In the genomic region with DNA sequence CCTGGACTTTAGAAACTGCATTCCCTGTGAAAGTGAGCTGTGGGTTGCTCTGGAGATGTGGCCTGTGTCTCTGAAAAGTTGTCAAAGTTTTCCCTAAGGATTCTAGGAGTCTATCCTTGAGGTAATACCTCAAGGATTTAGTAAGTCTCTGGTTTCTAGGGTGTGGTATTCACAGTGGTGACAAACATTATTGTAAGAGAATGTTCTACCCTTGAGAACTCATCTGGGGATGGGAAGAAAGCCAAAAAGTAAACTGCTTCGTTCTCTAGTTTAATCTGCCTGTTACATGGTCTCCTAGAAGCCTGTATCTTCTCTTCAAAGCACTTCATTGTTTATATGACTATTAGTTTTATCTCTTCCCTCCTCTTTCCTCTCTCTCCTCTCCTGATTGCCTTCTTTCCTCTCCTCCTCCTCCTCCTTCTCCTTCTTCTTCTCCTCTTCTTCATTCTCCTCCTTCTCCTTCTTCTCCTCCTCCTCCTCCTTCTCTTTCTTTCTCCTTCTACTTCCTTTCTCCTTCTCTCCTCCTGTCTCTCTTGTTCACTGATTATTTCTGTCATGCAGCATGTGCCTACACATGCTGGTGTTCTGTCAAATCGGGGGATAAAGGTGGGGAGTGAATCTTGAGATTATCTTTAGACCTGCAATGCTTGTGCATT, we compare ENCODE assay signal across 14 cellular contexts.
DNase-seq lines count a peak whose midpoint lies in the region; ATAC-seq and TF ChIP-seq lines count a peak whose summit lies in the region.
"Had no signal": no experiment of that assay in that cellular context is flagged by ENCODE, and none has a peak within 500 bp of the region (broad histone marks: within the 10 kb centered on the region; RNA-seq: fewer than 3 reads in every experiment).

No MANE protein-coding gene starts in this region.

- WGBS in prostate gland, result 45% methylated on average over 2 of the region's 2 CpGs

- no peak overlapping the region for H3K9ac ChIP-seq in adipocyte (ENCODE audit: low read length)

- no peak overlapping the region for H3K4me3 ChIP-seq in adipocyte (ENCODE audit: low read length)
- no peak overlapping the region for H3K4me3 ChIP-seq in prostate gland
- no peak overlapping the region for H3K4me3 ChIP-seq in CD4-positive, alpha-beta memory T cell (ENCODE audit: low read length in 2 of 2)

- TF ChIP-seq POLR2A in prostate gland (IDR thresholded peaks at IDR 0.05), result no peak

- H3K9me3 Mint-ChIP-seq in CD4-positive, alpha-beta memory T cell, result peaks cover 0 to 9% (median 0%) of the 10 kb centered on the region in 8 donors

- DNase-seq in EH (ENCODE audit: low read depth) (peak; percentile 33), adipocyte (ENCODE audit: low read depth) (peak; percentile 70), fibroblast of peridontal ligament (ENCODE audit: extremely low read depth) (peak; percentile 49), prostate gland (ENCODE audit: low spot score) (no peak), GM19240 (ENCODE audit: insufficient read length, low spot score) (no peak), midbrain (lab: John Stamatoyannopoulos, UW) (no peak)
- no peak for DNase-seq in CD4-positive, alpha-beta memory T cell
- DNase-seq: activated CD8-positive, alpha-beta memory T cell treated with anti-CD3 and anti-CD28 coated beads for 24 hours; AML-193; kidney glomerular epithelial cell; NCI-H1417; NCI-H510A treated with DMSO at 0.1 percent for 48 hours; stimulated activated CD8-positive, alpha-beta memory T cell treated with anti-CD3 and anti-CD28 coated beads, Interleukin-4, amount 100 ng/mL, for 48 hours had no signal

- H3K27me3 ChIP-seq in adipocyte (replicated peaks; ENCODE audit: control insufficient read depth, insufficient read depth, low read length) (no peaks in the 10 kb centered on the region), prostate gland (replicated peaks; ENCODE audit: insufficient read depth) (no peaks in the 10 kb centered on the region)
- H3K27me3 ChIP-seq in CD4-positive, alpha-beta memory T cell (ENCODE audit: insufficient read depth, low read length), result no peaks in the 10 kb centered on the region

- H3K9me3 ChIP-seq in adipocyte (ENCODE audit: control insufficient read depth, low read length) (no peaks in the 10 kb centered on the region), prostate gland (no peaks in the 10 kb centered on the region)
- H3K9me3 ChIP-seq in CD4-positive, alpha-beta memory T cell (ENCODE audit: control insufficient read depth in 1 of 2, low read length in 2 of 2), result no peaks in the 10 kb centered on the region

- intact Hi-C loops in prostate gland (cut with DNase I), result no loop called here
- intact Hi-C loops in CD4-positive, alpha-beta memory T cell (cut with micrococcal nuclease), result no loop called here

- no peak overlapping the region for H3K4me3 Mint-ChIP-seq in CD4-positive, alpha-beta memory T cell

- no peaks in the 10 kb centered on the region for H3K36me3 Mint-ChIP-seq in CD4-positive, alpha-beta memory T cell

- H3K4me1 ChIP-seq in adipocyte (ENCODE audit: control insufficient read depth, insufficient read depth, low read length) (peaks cover 10% of the 10 kb centered on the region), prostate gland (replicated peaks) (peaks cover 3% of the 10 kb centered on the region)
- no peaks in the 10 kb centered on the region for H3K4me1 ChIP-seq in CD4-positive, alpha-beta memory T cell (ENCODE audit: insufficient read depth, low read length)

- ATAC-seq in GM21367 (IDR thresholded peaks at IDR 0.05; ENCODE audit: unreplicated experiment), result no peak

- H3K4me1 Mint-ChIP-seq in CD4-positive, alpha-beta memory T cell, result peaks cover 0 to 2% (median under 1%) of the 10 kb centered on the region in 4 donors

- POLR2A ChIA-PET in CD4-positive, alpha-beta memory T cell (lab: Charles Lee; ENCODE audit: partially characterized antibody), result no interaction called here

- no peaks in the 10 kb centered on the region for H3K36me3 ChIP-seq in adipocyte (ENCODE audit: control insufficient read depth, insufficient read depth, low read length, severe bottlenecking)
- no peaks in the 10 kb centered on the region for H3K36me3 ChIP-seq in prostate gland
- no peaks in the 10 kb centered on the region for H3K36me3 ChIP-seq in CD4-positive, alpha-beta memory T cell (ENCODE audit: insufficient read depth, low read length)

- no peaks in the 10 kb centered on the region for H3K27me3 Mint-ChIP-seq in CD4-positive, alpha-beta memory T cell

- TF ChIP-seq CTCF in prostate gland (IDR thresholded peaks at IDR 0.05), result no peak

- CTCF ChIA-PET in CD4-positive, alpha-beta memory T cell (lab: Charles Lee; ENCODE audit: partially characterized antibody), result no interaction called here

- H3K27ac ChIP-seq in prostate gland, result peak overlapping the region; percentile 35 to 40
- H3K27ac ChIP-seq in CD4-positive, alpha-beta memory T cell (ENCODE audit: low read depth, low read length), result no peak overlapping the region

- no peak overlapping the region for H3K27ac Mint-ChIP-seq in CD4-positive, alpha-beta memory T cell

Comparison
In these comparisons a context has a peak if more than half of its experiments do, and no peak if none do; other contexts are left out.
1. DNase-seq: peak in EH (single experiment), adipocyte (single experiment) and fibroblast of peridontal ligament (single experiment); none in prostate gland (single experiment), GM19240 (single experiment), midbrain (single experiment) and CD4-positive, alpha-beta memory T cell (0 of 5).